Comparison of ENCODE assay signal across 14 cellular contexts in genomic region chr10:79130255-79130654, GRCh38.
DNase-seq lines count a peak whose midpoint lies in the region; ATAC-seq, FAIRE-seq and TF ChIP-seq lines count a peak whose summit lies in the region.
"Had no signal": no experiment of that assay in that cellular context is flagged by ENCODE, and none has a peak within 500 bp of the region (broad histone marks: within the 10 kb centered on the region; RNA-seq: fewer than 3 reads in every experiment).

No MANE protein-coding gene starts in this region.

- peaks cover 79 to 100% (median 100%) of the 10 kb centered on the region in 10 experiments for H3K4me1 ChIP-seq in BLaER1 treated with 17β-estradiol and CSF1 and Interleukin-3, amounts not matched to agents 10 nM and 100 nM
- peaks cover 58% of the 10 kb centered on the region for H3K4me1 ChIP-seq in IMR-90 (ENCODE audit: control insufficient read depth, insufficient read depth, low read length)
- H3K4me1 ChIP-seq in H1 (replicated peaks in 1 of 4; ENCODE audit: control insufficient read depth in 3 of 4, insufficient read depth in 4 of 4, low read length in 3 of 4) = peaks cover 35 to 78% (median 50%) of the 10 kb centered on the region in 4 experiments

- peak overlapping the region in 7 of 11 experiments; percentile 20 to 59 (median 48); a peak in 8 of 22 replicates for H3K9ac ChIP-seq in BLaER1 treated with 17β-estradiol and CSF1 and Interleukin-3, amounts not matched to agents 10 nM and 100 nM
- H3K9ac ChIP-seq in IMR-90 (ENCODE audit: low read depth, low read length) = no peak overlapping the region
- no peak overlapping the region; a peak in 1 of 7 replicates for H3K9ac ChIP-seq in H1 (replicated peaks in 1 of 4; ENCODE audit: extremely low read depth in 1 of 4, low read depth in 3 of 4, low read length in 3 of 4)

- H3K9me3 ChIP-seq in BLaER1 treated with 17β-estradiol and CSF1 and Interleukin-3, amounts not matched to agents 10 nM and 100 nM (replicated peaks in 1 of 11) = no peaks in the 10 kb centered on the region
- H3K9me3 ChIP-seq in IMR-90 (ENCODE audit: control insufficient read depth, insufficient read depth, low read length) (no peaks in the 10 kb centered on the region), H1 (ENCODE audit: insufficient read depth in 2 of 2, low read depth in 1 of 2, low read length in 1 of 2) (no peaks in the 10 kb centered on the region)
- H3K9me3 ChIP-seq: stomach had no signal

- peak overlapping the region; percentile 44 for H3K23ac ChIP-seq in IMR-90 (ENCODE audit: low read depth, low read length)
- H3K23ac ChIP-seq in H1 (ENCODE audit: insufficient read length) = no peak overlapping the region

- no peak for TF ChIP-seq EP300 in H1 (IDR thresholded peaks at IDR 0.05; ENCODE audit: borderline replicate concordance in 1 of 2, low read depth in 2 of 2, low read length in 2 of 2)

- H3K27ac ChIP-seq in BLaER1 treated with 17β-estradiol and CSF1 and Interleukin-3, amounts not matched to agents 10 nM and 100 nM = peak overlapping the region in 9 of 11 experiments; percentile 3 to 70 (median 57); a peak in 15 of 22 replicates
- H3K27ac ChIP-seq in IMR-90 (ENCODE audit: insufficient read depth, low read length) (peak overlapping the region; percentile 18), H1 (ENCODE audit: low read depth, low read length) (peak overlapping the region; percentile 61; the same call in 1 of the 2 replicates)

- H4K8ac ChIP-seq in IMR-90 (ENCODE audit: low read depth in 2 of 2, low read length in 2 of 2) (peak overlapping the region; percentile 26 to 67; a peak in 2 of 4 replicates), H1 (ENCODE audit: extremely low read depth, insufficient read depth, low read length) (no peak overlapping the region)

- peak overlapping the region; percentile 98 for H3K27ac Mint-ChIP-seq in nephron progenitor cell
- no peak overlapping the region for H3K27ac Mint-ChIP-seq in activated naive CD4-positive, alpha-beta T cell treated with anti-CD3 and anti-CD28 coated beads for 36 hours

- no peak overlapping the region for H3K4me3 ChIP-seq in BLaER1 treated with 17β-estradiol and CSF1 and Interleukin-3, amounts not matched to agents 10 nM and 100 nM
- no peak overlapping the region for H3K4me3 ChIP-seq in IMR-90 (ENCODE audit: insufficient read depth, low read depth, low read length)
- H3K4me3 ChIP-seq in H1 (ENCODE audit: extremely low read depth in 1 of 4, insufficient read depth in 2 of 4, low read depth in 3 of 4, low read length in 4 of 4) = peak overlapping the region in 1 of 4 experiments; percentile 37; a peak in 1 of 8 replicates
- H3K4me3 ChIP-seq: stomach had no signal

- no peaks in the 10 kb centered on the region for H3K27me3 ChIP-seq in BLaER1 treated with 17β-estradiol and CSF1 and Interleukin-3, amounts not matched to agents 10 nM and 100 nM
- H3K27me3 ChIP-seq in IMR-90 (ENCODE audit: control insufficient read depth, insufficient read depth, low read length) = no peaks in the 10 kb centered on the region
- H3K27me3 ChIP-seq in H1 (replicated peaks in 1 of 4; ENCODE audit: control insufficient read depth in 3 of 4, extremely low read depth in 1 of 4, insufficient read depth in 3 of 4, low read length in 3 of 4) = no peaks in the 10 kb centered on the region
- H3K27me3 ChIP-seq: stomach had no signal

- H2AFZ ChIP-seq in IMR-90 (replicated peaks; ENCODE audit: low read length, poor library complexity) = peak overlapping the region; percentile 9
- H2AFZ ChIP-seq in H1 (ENCODE audit: low read length) = no peak overlapping the region

- H3K23me2 ChIP-seq in H1 (ENCODE audit: low read depth, low read length) = no peaks in the 10 kb centered on the region

- H2BK15ac ChIP-seq in IMR-90 (ENCODE audit: low read depth, low read length) (no peak overlapping the region), H1 (ENCODE audit: low read length) (peak overlapping the region; percentile 92; the same call in 1 of the 2 replicates)

- H4K20me1 ChIP-seq in BLaER1 treated with 17β-estradiol and CSF1 and Interleukin-3, amounts not matched to agents 10 nM and 100 nM = peaks cover 10 to 98% (median 51%) of the 10 kb centered on the region in 11 experiments; a peak in 20 of 22 replicates
- H4K20me1 ChIP-seq in IMR-90 (ENCODE audit: insufficient read depth, low read length) (peaks cover 72% of the 10 kb centered on the region), H1 (replicated peaks in 1 of 2; ENCODE audit: control insufficient read depth in 1 of 2, insufficient read depth in 2 of 2, low read length in 2 of 2) (peaks cover 2 to 4% of the 10 kb centered on the region in 2 experiments)

- no peaks in the 10 kb centered on the region for H3K9me3 Mint-ChIP-seq in nephron progenitor cell
- H3K9me3 Mint-ChIP-seq in activated naive CD4-positive, alpha-beta T cell treated with anti-CD3 and anti-CD28 coated beads for 36 hours = no peaks in the 10 kb centered on the region

- intact Hi-C loops in IMR-90 (cut with micrococcal nuclease) = no loop called here
- intact Hi-C loops in activated naive CD4-positive, alpha-beta T cell treated with anti-CD3 and anti-CD28 coated beads for 36 hours (cut with micrococcal nuclease) = no loop called here

- CTCF ChIA-PET in IMR-90 (lab: Yijun Ruan, JAX) (no interaction called here), H1 (lab: Charles Lee; ENCODE audit: partially characterized antibody) (interaction anchor here (0.8 to 8.0 kb wide), 11 partner anchors 10 to 65 kb away, joined by 3 to 56 read pairs (median 4); no protein-coding TSS in a partner anchor)
- CTCF ChIA-PET in activated naive CD4-positive, alpha-beta T cell treated with anti-CD3 and anti-CD28 coated beads for 36 hours (lab: Charles Lee) = interaction anchor here (1.7 kb wide), 1 partner anchor 64 kb away, joined by 5 read pairs; no protein-coding TSS in a partner anchor

- peaks cover 42% of the 10 kb centered on the region for H3K9me1 ChIP-seq in IMR-90 (ENCODE audit: insufficient read depth, low read length)

- peaks cover 0 to 27% of the 10 kb centered on the region in 2 experiments; a peak in 3 of 4 replicates for H3K79me2 ChIP-seq in H1 (ENCODE audit: control insufficient read depth in 1 of 2, insufficient read depth in 2 of 2, low read length in 2 of 2)

- TF ChIP-seq CTCF in IMR-90 (conservative IDR thresholded peaks at IDR 0.05; ENCODE audit: low read depth, low read length) = no peak
- TF ChIP-seq CTCF in H1 (IDR thresholded peaks at IDR 0.05; ENCODE audit: control extremely low read depth in 1 of 3, insufficient read depth in 1 of 3, low read depth in 1 of 3, low read length in 3 of 3) = no peak
- no peak for TF ChIP-seq CTCF in nephron progenitor cell (IDR thresholded peaks at IDR 0.05)

- dilution Hi-C loops in IMR-90 (cut with HindIII; ENCODE audit: low sequenced_read_pairs, unreplicated experiment) = no loop called here

- DNase-seq in IMR-90 (no peak), H1 (ENCODE audit: low read depth in 1 of 2, low spot score in 2 of 2) (no peak), nephron progenitor cell (no peak), HTR-8/SVneo (ENCODE audit: insufficient read length, low spot score) (no peak), NCI-H345 (lab: John Stamatoyannopoulos, UW) (no peak)
- DNase-seq in activated naive CD4-positive, alpha-beta T cell treated with anti-CD3 and anti-CD28 coated beads for 36 hours = no peak
- DNase-seq: activated CD4-positive, alpha-beta T cell treated with anti-CD3 and anti-CD28 coated beads for 1 hour; NCI-H2029 treated with DMSO at 0.1 percent for 48 hours; NCI-H524; SIG-M5; stimulated activated CD4-positive, alpha-beta T cell treated with anti-CD3 and anti-CD28 coated beads, Interleukin-1b, Interleukin-23, amount 100 ng/mL, for 48 hours; stomach had no signal

- no peak for FAIRE-seq in H1 (lab: Jason Lieb, UNC)
- no peak for FAIRE-seq in HTR-8/SVneo (lab: Jason Lieb, UNC)

- TF ChIP-seq RAD21 in IMR-90 (IDR thresholded peaks at IDR 0.05; ENCODE audit: low read length) (no peak), H1 (IDR thresholded peaks at IDR 0.05 in 1 of 2, conservative IDR thresholded peaks at IDR 0.05 in 1 of 2; ENCODE audit: low read depth in 2 of 2, low read length in 2 of 2) (no peak)

- WGBS in IMR-90 (ENCODE audit: extremely low coverage in 2 of 2, insufficient read length in 1 of 2), 2 experiments = 90% methylated on average over 4 of the region's 5 CpGs; no CpG with 5 or more reads in 1 of the 2 experiments
- 91% methylated on average over 5 of the region's 5 CpGs; no CpG with 5 or more reads in 1 of the 2 experiments for WGBS in H1 (ENCODE audit: extremely low coverage in 1 of 2, insufficient coverage in 1 of 2, insufficient read length in 1 of 2, insufficient replicate concordance in 2 of 2, low coverage in 1 of 2, low lambda C conversion rate in 2 of 2, missing lambda C conversion rate in 1 of 2), 2 experiments

- peak overlapping the region; percentile 96 for H2BK12ac ChIP-seq in H1 (ENCODE audit: low read depth, low read length)

- H2AK9ac ChIP-seq in IMR-90 (replicated peaks; ENCODE audit: low read depth, low read length, poor library complexity) = peak overlapping the region; percentile 73

- BruUV-seq in IMR-90 (replicated peaks; lab: Mats Ljungman, UMichigan) = no TSS peak

- H2AK5ac ChIP-seq in IMR-90 (ENCODE audit: low read depth, low read length) = peak overlapping the region; percentile 80
- peak overlapping the region; percentile 94 for H2AK5ac ChIP-seq in H1 (ENCODE audit: low read depth, low read length)

- peaks cover 97% of the 10 kb centered on the region for H3K4me1 Mint-ChIP-seq in nephron progenitor cell
- no peaks in the 10 kb centered on the region for H3K4me1 Mint-ChIP-seq in activated naive CD4-positive, alpha-beta T cell treated with anti-CD3 and anti-CD28 coated beads for 36 hours (ENCODE audit: low read depth)

- POLR2A ChIA-PET in IMR-90 (lab: Charles Lee; ENCODE audit: unreplicated experiment) (no interaction called here), H1 (lab: Charles Lee; ENCODE audit: partially characterized antibody) (interaction anchor here (1.1 to 1.9 kb wide), 4 partner anchors 9 to 34 kb away, joined by 3 to 9 read pairs (median 4); no protein-coding TSS in a partner anchor)

- no peak overlapping the region for H4K5ac ChIP-seq in IMR-90 (ENCODE audit: low read depth, low read length)
- no peak overlapping the region for H4K5ac ChIP-seq in H1 (ENCODE audit: insufficient read length, low read depth, low read length)

- no peak overlapping the region; the same call in 1 of the 2 replicates for H2BK120ac ChIP-seq in IMR-90 (ENCODE audit: low read depth, low read length)
- H2BK120ac ChIP-seq in H1 (replicated peaks; ENCODE audit: low read depth, low read length) = peak overlapping the region; percentile 36

- H4K91ac ChIP-seq in IMR-90 (ENCODE audit: insufficient read depth, low read depth, low read length) = peak overlapping the region; percentile 66
- peak overlapping the region; percentile 77 for H4K91ac ChIP-seq in H1 (replicated peaks; ENCODE audit: insufficient read length, low read length)

- peaks cover 7% of the 10 kb centered on the region for H3K36me3 Mint-ChIP-seq in nephron progenitor cell (ENCODE audit: low read depth)
- no peaks in the 10 kb centered on the region for H3K36me3 Mint-ChIP-seq in activated naive CD4-positive, alpha-beta T cell treated with anti-CD3 and anti-CD28 coated beads for 36 hours (ENCODE audit: low read depth)

- H3K18ac ChIP-seq in IMR-90 (ENCODE audit: low read depth, low read length) = no peak overlapping the region; the same call in 1 of the 2 replicates
- peak overlapping the region; percentile 64; the same call in 1 of the 2 replicates for H3K18ac ChIP-seq in H1 (ENCODE audit: extremely low read depth, low read length)

- H3K4ac ChIP-seq in IMR-90 (ENCODE audit: low read depth, low read length) = peak overlapping the region; percentile 80
- peak overlapping the region; percentile 30 for H3K4ac ChIP-seq in H1 (replicated peaks; ENCODE audit: insufficient read length, low read depth, low read length)

- H3K14ac ChIP-seq in IMR-90 (replicated peaks; ENCODE audit: low read depth, low read length) (peak overlapping the region; percentile 66; the same call in 1 of the 2 replicates), H1 (ENCODE audit: insufficient read length) (no peak overlapping the region)

- ATAC-seq in IMR-90 (ENCODE audit: low read depth) (no peak), GM18498 (IDR thresholded peaks at IDR 0.05; ENCODE audit: unreplicated experiment) (no peak)

- H3K36me3 ChIP-seq in BLaER1 treated with 17β-estradiol and CSF1 and Interleukin-3, amounts not matched to agents 10 nM and 100 nM = peaks cover 18 to 66% (median 36%) of the 10 kb centered on the region in 11 experiments; a peak in 20 of 22 replicates
- H3K36me3 ChIP-seq in IMR-90 (ENCODE audit: control insufficient read depth, insufficient read depth, low read length) (peaks cover 41% of the 10 kb centered on the region), H1 (ENCODE audit: control insufficient read depth in 2 of 4, insufficient read depth in 4 of 4, low read length in 3 of 4) (no peaks in the 10 kb centered on the region; a peak in 1 of 8 replicates)

- H3K79me1 ChIP-seq in IMR-90 (ENCODE audit: low read depth in 1 of 2, low read length in 2 of 2) (peaks cover 56 to 97% of the 10 kb centered on the region in 2 experiments; a peak in 3 of 4 replicates), H1 (ENCODE audit: low read depth, low read length) (peaks cover 15% of the 10 kb centered on the region)

- H3K56ac ChIP-seq in IMR-90 (ENCODE audit: extremely low read depth, insufficient read depth, low read length) (no peak overlapping the region), H1 (replicated peaks; ENCODE audit: insufficient read length, low read depth, low read length) (no peak overlapping the region)

- in situ Hi-C loops in IMR-90 (cut with MboI; ENCODE audit: low sequenced_read_pairs) = no loop called here

- H3K27me3 Mint-ChIP-seq in nephron progenitor cell (ENCODE audit: low read depth, poor library complexity) = no peaks in the 10 kb centered on the region
- H3K27me3 Mint-ChIP-seq in activated naive CD4-positive, alpha-beta T cell treated with anti-CD3 and anti-CD28 coated beads for 36 hours (ENCODE audit: low read depth) = no peaks in the 10 kb centered on the region

- TF ChIP-seq POLR2A in IMR-90 (IDR thresholded peaks at IDR 0.05; ENCODE audit: low read depth, low read length) (no peak), H1 (IDR thresholded peaks at IDR 0.05; ENCODE audit: control extremely low read depth in 1 of 2, low read depth in 2 of 2, low read length in 2 of 2) (no peak)

- H2BK5ac ChIP-seq in IMR-90 (ENCODE audit: low read depth, low read length, poor library complexity, severe bottlenecking) (peak overlapping the region; percentile 64), H1 (ENCODE audit: low read depth, low read length) (peak overlapping the region; percentile 54; the same call in 1 of the 2 replicates)

- H3K4me3 Mint-ChIP-seq in nephron progenitor cell = peak overlapping the region; percentile 46
- H3K4me3 Mint-ChIP-seq in activated naive CD4-positive, alpha-beta T cell treated with anti-CD3 and anti-CD28 coated beads for 36 hours = no peak overlapping the region

- peak overlapping the region; percentile 30; the same call in 1 of the 2 replicates for H2BK20ac ChIP-seq in IMR-90 (ENCODE audit: low read depth, low read length)
- peak overlapping the region; percentile 86 for H2BK20ac ChIP-seq in H1 (ENCODE audit: low read length)

- H3K4me2 ChIP-seq in BLaER1 treated with 17β-estradiol and CSF1 and Interleukin-3, amounts not matched to agents 10 nM and 100 nM = peak overlapping the region; percentile 83 to 99 (median 97)
- H3K4me2 ChIP-seq in IMR-90 (ENCODE audit: low read depth, low read length) (no peak overlapping the region), H1 (ENCODE audit: insufficient read depth in 1 of 2, low read depth in 2 of 2, low read length in 2 of 2) (peak overlapping the region; percentile 46 to 67; a peak in 2 of 4 replicates)

Comparison
In these comparisons a context has a peak if more than half of its experiments do, and no peak if none do; other contexts are left out.
1. H3K9ac ChIP-seq: peak in BLaER1 treated with 17β-estradiol and CSF1 and Interleukin-3, amounts not matched to agents 10 nM and 100 nM (7 of 11); none in IMR-90 (single experiment) and H1 (0 of 4).
2. Peak in every context shown above with its lines, with median percentiles within 50 percentile points of each other: H3K27ac ChIP-seq.